Comparison of ENCODE assay signal across 8 cellular contexts in genomic region chr2:27217173-27218121, GRCh38. TPM values are rescaled to one million over a fixed set of nuclear protein-coding genes. Genes with fewer than 3 reads are reported as not detected.
DNase-seq lines count a peak whose midpoint lies in the region; ATAC-seq, FAIRE-seq and TF ChIP-seq lines count a peak whose summit lies in the region.

TSS of gene CAD (plus strand) at chr2:27217369. CDS start at chr2:27217552, 183 bp downstream.

- H3K56ac ChIP-seq in H1 (replicated peaks; ENCODE audit: insufficient read length, low read depth, low read length): peak within 1 kb of the TSS; percentile 93

- peak within 1 kb of the TSS; percentile 92 to 97 (median 94) for H3K4me3 Mint-ChIP-seq in CD8-positive, alpha-beta memory T cell

- peak within 1 kb of the TSS; percentile 99; the same call in 1 of the 2 replicates for H2BK12ac ChIP-seq in H1 (ENCODE audit: low read depth, low read length)

- peak within 1 kb of the TSS; percentile 100 for H4K8ac ChIP-seq in H1 (ENCODE audit: extremely low read depth, insufficient read depth, low read length)

- no peak within 1 kb of the TSS for H2BK15ac ChIP-seq in H1 (ENCODE audit: low read length)

- H3K79me2 ChIP-seq in H1 (ENCODE audit: control insufficient read depth in 1 of 2, insufficient read depth in 2 of 2, low read length in 2 of 2): peaks cover 7 to 29% of the 10 kb centered on the region in 2 experiments

- H4K91ac ChIP-seq in H1 (replicated peaks; ENCODE audit: insufficient read length, low read length): peak within 1 kb of the TSS; percentile 96

- peak; percentile 85 for ATAC-seq in GM19463 (IDR thresholded peaks at IDR 0.05; ENCODE audit: unreplicated experiment)

- TF ChIP-seq RAD21 in H1 (IDR thresholded peaks at IDR 0.05 in 1 of 2, conservative IDR thresholded peaks at IDR 0.05 in 1 of 2; ENCODE audit: low read depth in 2 of 2, low read length in 2 of 2): no peak

- no peak within 1 kb of the TSS for H2BK120ac ChIP-seq in H1 (replicated peaks; ENCODE audit: low read depth, low read length)

- no peak within 1 kb of the TSS for H2AFZ ChIP-seq in H1 (ENCODE audit: low read length)

- H3K14ac ChIP-seq in H1 (ENCODE audit: insufficient read length): no peak within 1 kb of the TSS

- H3K27ac ChIP-seq in CD8-positive, alpha-beta memory T cell (ENCODE audit: low read depth, low read length): peak within 1 kb of the TSS; percentile 70
- peak within 1 kb of the TSS; percentile 95 for H3K27ac ChIP-seq in H1 (ENCODE audit: low read depth, low read length)

- FAIRE-seq in H1 (lab: Jason Lieb, UNC): no peak

- peak within 1 kb of the TSS; percentile 86 to 96 for H3K4me2 ChIP-seq in H1 (ENCODE audit: insufficient read depth in 1 of 2, low read depth in 2 of 2, low read length in 2 of 2)

- peaks cover 0 to 53% (median 13%) of the 10 kb centered on the region in 3 donors for H3K36me3 Mint-ChIP-seq in CD8-positive, alpha-beta memory T cell

- DNase-seq in CD8-positive, alpha-beta memory T cell: peak; percentile 80 to 88 (median 82)
- DNase-seq in HS-27A (ENCODE audit: low read depth): peak; percentile 76
- peak; percentile 83 for DNase-seq in NOMO-1 treated with dmso at 0.1 percent for 144 hours (lab: John Stamatoyannopoulos, UW; ENCODE audit: unreplicated experiment)
- DNase-seq in activated CD8-positive, alpha-beta memory T cell treated with anti-CD3 and anti-CD28 coated beads for 48 hours (ENCODE audit: low read depth in 2 of 3, low spot score in 2 of 3): peak; percentile 60 to 80 (median 75)
- DNase-seq in H1 (ENCODE audit: low read depth in 1 of 2, low spot score in 2 of 2): peak; percentile 73 to 91
- peak; percentile 96 for DNase-seq in mesenteric fat pad (ENCODE audit: low spot score)
- DNase-seq in stimulated activated CD8-positive, alpha-beta memory T cell treated with anti-CD3 and anti-CD28 coated beads, Interleukin-15, amount 100 ng/mL, for 24 hours (ENCODE audit: low read depth): peak; percentile 79

- peaks cover 20% of the 10 kb centered on the region for H3K36me3 ChIP-seq in CD8-positive, alpha-beta memory T cell (ENCODE audit: insufficient read depth, low read length)
- peaks cover 23 to 59% (median 37%) of the 10 kb centered on the region in 4 experiments for H3K36me3 ChIP-seq in H1 (ENCODE audit: control insufficient read depth in 2 of 4, insufficient read depth in 4 of 4, low read length in 3 of 4)

- 0 out of 2 replicates have a peak within 1 kb of the TSS, but pooled peaks have one; percentile 72 for H2BK20ac ChIP-seq in H1 (ENCODE audit: low read length)

- TF ChIP-seq EP300 in H1 (IDR thresholded peaks at IDR 0.05; ENCODE audit: borderline replicate concordance in 1 of 2, low read depth in 2 of 2, low read length in 2 of 2): no peak

- H3K27ac Mint-ChIP-seq in CD8-positive, alpha-beta memory T cell: peak within 1 kb of the TSS; percentile 87 to 96 (median 94)

- H4K20me1 ChIP-seq in H1 (replicated peaks in 1 of 2; ENCODE audit: control insufficient read depth in 1 of 2, insufficient read depth in 2 of 2, low read length in 2 of 2): peaks cover 0 to 2% of the 10 kb centered on the region in 2 experiments

- no peaks in the 10 kb centered on the region for H3K9me3 Mint-ChIP-seq in CD8-positive, alpha-beta memory T cell

- peak within 1 kb of the TSS; percentile 96 for H3K4ac ChIP-seq in H1 (replicated peaks; ENCODE audit: insufficient read length, low read depth, low read length)

- POLR2A ChIA-PET in CD8-positive, alpha-beta memory T cell (lab: Charles Lee): no interaction called here
- POLR2A ChIA-PET in H1 (lab: Charles Lee; ENCODE audit: partially characterized antibody): interaction anchor here (0.5 to 29.6 kb wide), 33 partner anchors 9 to 262 kb away, joined by 3 to 835 read pairs (median 4); partner anchors contain the start of genes EMILIN1, GTF3C2, OST4 and PREB

- peaks cover 3% of the 10 kb centered on the region; the same call in 1 of the 2 replicates for H3K79me1 ChIP-seq in H1 (ENCODE audit: low read depth, low read length)

- peak; percentile 2 to 28 (median 25); a peak in 3 of 4 replicates for TF ChIP-seq CTCF in H1 (IDR thresholded peaks at IDR 0.05; ENCODE audit: control extremely low read depth in 1 of 3, insufficient read depth in 1 of 3, low read depth in 1 of 3, low read length in 3 of 3)

- peak within 1 kb of the TSS; percentile 79 for H4K5ac ChIP-seq in H1 (ENCODE audit: insufficient read length, low read depth, low read length)

- H3K9me3 ChIP-seq in CD8-positive, alpha-beta memory T cell (ENCODE audit: low read length): no peaks in the 10 kb centered on the region
- no peaks in the 10 kb centered on the region for H3K9me3 ChIP-seq in H1 (ENCODE audit: insufficient read depth in 2 of 2, low read depth in 1 of 2, low read length in 1 of 2)

- no peaks in the 10 kb centered on the region for H3K27me3 ChIP-seq in CD8-positive, alpha-beta memory T cell (ENCODE audit: insufficient read depth, low read length, poor library complexity, severe bottlenecking)
- no peaks in the 10 kb centered on the region for H3K27me3 ChIP-seq in H1 (replicated peaks in 1 of 4; ENCODE audit: control insufficient read depth in 3 of 4, extremely low read depth in 1 of 4, insufficient read depth in 3 of 4, low read length in 3 of 4)

- H3K4me3 ChIP-seq in CD8-positive, alpha-beta memory T cell (ENCODE audit: low read length): peak within 1 kb of the TSS; percentile 87
- H3K4me3 ChIP-seq in H1 (ENCODE audit: extremely low read depth in 1 of 4, insufficient read depth in 2 of 4, low read depth in 3 of 4, low read length in 4 of 4): peak within 1 kb of the TSS; percentile 78 to 88 (median 82)

- peak within 1 kb of the TSS; percentile 96 to 99 (median 97) for H3K9ac ChIP-seq in H1 (replicated peaks in 1 of 4; ENCODE audit: extremely low read depth in 1 of 4, low read depth in 3 of 4, low read length in 3 of 4)

- TF ChIP-seq POLR2A in H1 (IDR thresholded peaks at IDR 0.05; ENCODE audit: control extremely low read depth in 1 of 2, low read depth in 2 of 2, low read length in 2 of 2): peak; percentile 71 to 89

- peaks cover 9% of the 10 kb centered on the region for H3K23me2 ChIP-seq in H1 (ENCODE audit: low read depth, low read length)

- H2BK5ac ChIP-seq in H1 (ENCODE audit: low read depth, low read length): peak within 1 kb of the TSS; percentile 96

- H3K27me3 Mint-ChIP-seq in CD8-positive, alpha-beta memory T cell: peaks cover 0 to 1% of the 10 kb centered on the region in 2 donors

- WGBS in H1 (ENCODE audit: extremely low coverage in 1 of 2, insufficient coverage in 1 of 2, insufficient read length in 1 of 2, insufficient replicate concordance in 2 of 2, low coverage in 1 of 2, low lambda C conversion rate in 2 of 2, missing lambda C conversion rate in 1 of 2), 2 experiments: 3% methylated on average over 62 of the region's 72 CpGs; no CpG with 5 or more reads in 1 of the 2 experiments

- peaks cover 38 to 54% (median 46%) of the 10 kb centered on the region in 3 donors for H3K4me1 Mint-ChIP-seq in CD8-positive, alpha-beta memory T cell

- H3K23ac ChIP-seq in H1 (ENCODE audit: insufficient read length): no peak within 1 kb of the TSS

- H3K18ac ChIP-seq in H1 (ENCODE audit: extremely low read depth, low read length): peak within 1 kb of the TSS; percentile 39

- H3K4me1 ChIP-seq in CD8-positive, alpha-beta memory T cell (ENCODE audit: insufficient read depth, low read length): peaks cover 24% of the 10 kb centered on the region
- peaks cover 0 to 9% (median 5%) of the 10 kb centered on the region in 4 experiments; a peak in 6 of 7 replicates for H3K4me1 ChIP-seq in H1 (replicated peaks in 1 of 4; ENCODE audit: control insufficient read depth in 3 of 4, insufficient read depth in 4 of 4, low read length in 3 of 4)

- peak within 1 kb of the TSS; percentile 97; the same call in 1 of the 2 replicates for H2AK5ac ChIP-seq in H1 (ENCODE audit: low read depth, low read length)

- CTCF ChIA-PET in CD8-positive, alpha-beta memory T cell (lab: Charles Lee): no interaction called here
- CTCF ChIA-PET in H1 (lab: Charles Lee; ENCODE audit: partially characterized antibody): interaction anchor here (0.6 to 1.8 kb wide), 7 partner anchors 48 to 136 kb away, joined by 3 to 5 read pairs (median 4); no protein-coding TSS in a partner anchor

TF ChIP-seq in H1, 55 proteins besides CTCF, POLR2A, EP300 and RAD21 (continues in another document):
- TF ChIP-seq SUZ12 (IDR thresholded peaks at IDR 0.05; ENCODE audit: low read length) (no peak), SIRT6 (IDR thresholded peaks at IDR 0.05; ENCODE audit: low read length) (no peak), NANOG (IDR thresholded peaks at IDR 0.05; ENCODE audit: insufficient read depth, low read depth, low read length, poor library complexity, severe bottlenecking) (peak; percentile 1)

RNA-seq across cellular contexts. Expression of gene CAD, which starts in this region (rescaled TPM):
- 100 to 1,000 TPM; 147 to 154 TPM for total RNA-seq in CD8-positive, alpha-beta memory T cell
- polyA plus RNA-seq in CD8-positive, alpha-beta memory T cell: 27.0 TPM
- total RNA-seq in H1 (2021; fragmentation: NEBNext Ultra II Directional; extraction: Animal tissue kit (Norgen Biotek cat#: 25700)): 146 and 147 TPM in 2 replicates
- polyA plus RNA-seq in H1 (2011; rRNA removed): 130 and 197 TPM in 2 replicates
- 85.0 TPM for polyA plus RNA-seq in H1 (2011; cell fraction: cytosol; rRNA removed)
- 539 TPM for polyA plus RNA-seq in H1 (2011; cell fraction: nucleus; rRNA removed)
- 122 to 193 TPM (median 170 TPM) in 4 replicates for polyA plus RNA-seq in H1 (2012, experiment 1 of 2)
- 94.0 TPM for polyA plus RNA-seq in H1 (2012, experiment 2 of 2)
- polyA plus RNA-seq in H1 (2013, experiment 1 of 2): 48.5 TPM
- 35.0 TPM for polyA plus RNA-seq in H1 (2013, experiment 2 of 2)
- 520 and 532 TPM in 2 replicates for polyA minus RNA-seq in H1 (2011; rRNA and poly(A)+ RNA removed)
- 235 TPM for polyA minus RNA-seq in H1 (2011; cell fraction: cytosol; rRNA and poly(A)+ RNA removed)
- polyA minus RNA-seq in H1 (2011; cell fraction: nucleus; rRNA and poly(A)+ RNA removed): 296 TPM
- total RNA-seq in mesenteric fat pad: 26.0 TPM

Comparison
In these comparisons a context has a peak if more than half of its experiments do, and no peak if none do; other contexts are left out.
1. Peak in every context shown above with its lines: DNase-seq, ATAC-seq, H3K4me3 ChIP-seq and H3K27ac ChIP-seq.